In the genomic region with DNA sequence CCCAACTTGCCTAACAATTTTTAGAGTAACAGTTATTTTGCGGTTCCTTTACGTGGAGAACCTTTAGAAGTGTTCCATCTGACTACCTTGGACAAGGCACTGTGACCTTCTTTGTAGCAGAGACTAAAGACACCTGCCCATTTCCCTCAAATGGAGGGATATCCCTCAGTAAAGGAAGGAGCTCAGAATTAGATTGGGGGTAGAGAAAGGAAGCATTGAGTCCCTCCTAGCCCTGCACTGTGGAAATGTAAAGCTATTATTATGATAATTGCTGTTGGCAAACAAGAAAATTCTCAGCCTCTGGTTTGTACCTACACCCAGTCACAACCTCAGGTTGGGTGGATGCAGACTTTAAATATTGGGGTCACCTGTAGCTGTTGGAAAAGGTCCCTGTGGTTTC, we compare ENCODE assay signal across 11 cellular contexts.
DNase-seq lines count a peak whose midpoint lies in the region; ATAC-seq, FAIRE-seq and TF ChIP-seq lines count a peak whose summit lies in the region.
"Had no signal": no experiment of that assay in that cellular context is flagged by ENCODE, and none has a peak within 500 bp of the region (broad histone marks: within the 10 kb centered on the region; RNA-seq: fewer than 3 reads in every experiment).

No MANE protein-coding gene starts in this region.

- H3K9me3 ChIP-seq in HCT116 (ENCODE audit: control insufficient read depth in 1 of 2, insufficient read depth in 1 of 2, low read depth in 1 of 2, low read length in 2 of 2): no peaks in the 10 kb centered on the region
- no peaks in the 10 kb centered on the region for H3K9me3 ChIP-seq in kidney (ENCODE audit: control insufficient read depth in 1 of 2, low read length in 2 of 2)
- no peaks in the 10 kb centered on the region for H3K9me3 ChIP-seq in smooth muscle cell (replicated peaks; ENCODE audit: low read depth)

- CTCF ChIA-PET in HCT116 (lab: Charles Lee): interaction anchor here (1.2 to 2.8 kb wide), 6 partner anchors 10 to 407 kb away, joined by 3 to 13 read pairs (median 6); no protein-coding TSS in a partner anchor
- CTCF ChIA-PET in WTC11 (lab: Charles Lee): interaction anchor here (0.5 to 6.7 kb wide), 21 partner anchors 9 to 141 kb away, joined by 3 to 130 read pairs (median 10); partner anchors contain the start of gene MACF1

- H4K20me1 ChIP-seq in HCT116 (ENCODE audit: insufficient read depth): no peaks in the 10 kb centered on the region
- peaks cover 95% of the 10 kb centered on the region for H4K20me1 ChIP-seq in smooth muscle cell (ENCODE audit: low read depth)

- H3K9me2 ChIP-seq in HCT116 (ENCODE audit: insufficient read depth): no peaks in the 10 kb centered on the region

- H3K36me3 ChIP-seq in HCT116 (ENCODE audit: control insufficient read depth in 1 of 2, insufficient read depth in 2 of 2, low read length in 2 of 2) (no peaks in the 10 kb centered on the region), kidney (ENCODE audit: control insufficient read depth in 1 of 2, insufficient read depth in 2 of 2, low read length in 2 of 2) (no peaks in the 10 kb centered on the region), smooth muscle cell (ENCODE audit: low read depth) (no peaks in the 10 kb centered on the region)

- peaks cover 22% of the 10 kb centered on the region for H3K79me2 ChIP-seq in HCT116 (ENCODE audit: insufficient read depth, low read length)
- H3K79me2 ChIP-seq in smooth muscle cell (ENCODE audit: low read depth): peaks cover 84% of the 10 kb centered on the region

- TF ChIP-seq POLR2A in HCT116 (IDR thresholded peaks at IDR 0.05; ENCODE audit: borderline replicate concordance, extremely low read depth, insufficient read depth, insufficient read length) (no peak), GM12891 (IDR thresholded peaks at IDR 0.05; ENCODE audit: low read depth, low read length) (no peak)

- H3K9me3 Mint-ChIP-seq in WTC11: no peaks in the 10 kb centered on the region
- no peaks in the 10 kb centered on the region for H3K9me3 Mint-ChIP-seq in natural killer cell treated with Interleukin-12 subunit alpha and Interleukin-12 subunit beta and Interleukin-15 and Interleukin-18, amount 100 ng/mL, for 72 hours

- H3K27ac ChIP-seq in HCT116 (ENCODE audit: low read depth, low read length) (no peak overlapping the region), kidney (ENCODE audit: low read depth in 2 of 2, low read length in 2 of 2) (peak overlapping the region; percentile 91 to 95), smooth muscle cell (ENCODE audit: low read depth) (peak overlapping the region; percentile 54)

- H3K4me1 Mint-ChIP-seq in WTC11: peaks cover 70% of the 10 kb centered on the region
- H3K4me1 Mint-ChIP-seq in natural killer cell treated with Interleukin-12 subunit alpha and Interleukin-12 subunit beta and Interleukin-15 and Interleukin-18, amount 100 ng/mL, for 72 hours (ENCODE audit: low read depth in 2 of 2): peaks cover 0 to 14% of the 10 kb centered on the region in 2 donors

- H3K4me3 Mint-ChIP-seq in WTC11: peak overlapping the region; percentile 34
- no peak overlapping the region for H3K4me3 Mint-ChIP-seq in natural killer cell treated with Interleukin-12 subunit alpha and Interleukin-12 subunit beta and Interleukin-15 and Interleukin-18, amount 100 ng/mL, for 72 hours

- no peaks in the 10 kb centered on the region for H3K27me3 ChIP-seq in HCT116 (ENCODE audit: insufficient read depth, low read length)
- H3K27me3 ChIP-seq in smooth muscle cell (ENCODE audit: low read depth): no peaks in the 10 kb centered on the region

- RAD21 ChIA-PET in HCT116 (lab: Charles Lee; ENCODE audit: low non-redundant PET in 1 of 2, low total read pairs in 2 of 2, uncharacterized antibody in 2 of 2, unreplicated experiment in 2 of 2): no interaction called here

- no peaks in the 10 kb centered on the region for H3F3A ChIP-seq in smooth muscle cell (ENCODE audit: low read depth)

- no peak for TF ChIP-seq RAD21 in HCT116 (IDR thresholded peaks at IDR 0.05; ENCODE audit: low read depth)

- H3K4me3 ChIP-seq in HCT116 (replicated peaks in 1 of 2; ENCODE audit: low read depth in 1 of 2, low read length in 2 of 2) (no peak overlapping the region), kidney (ENCODE audit: low read length in 2 of 2) (peak overlapping the region in 1 of 2 donors; percentile 23), smooth muscle cell (no peak overlapping the region)

- H3K4me2 ChIP-seq in HCT116 (ENCODE audit: low read length): peak overlapping the region; percentile 45
- H3K4me2 ChIP-seq in smooth muscle cell: no peak overlapping the region

- intact Hi-C loops in HCT116 (cut with micrococcal nuclease): loop anchor here (5.0 kb wide), 1 partner anchor 50 kb away; no protein-coding TSS in a partner anchor
- intact Hi-C loops in kidney (cut with DNase I): no loop called here
- intact Hi-C loops in posterior cingulate gyrus (cut with DNase I): no loop called here

- no TSS peak for BruUV-seq in HCT116 (replicated peaks; lab: Mats Ljungman, UMichigan)

- WGBS in smooth muscle cell (ENCODE audit: low lambda C conversion rate): 71% methylated on average over 2 of the region's 2 CpGs

- TF ChIP-seq CTCF in HCT116 (IDR thresholded peaks at IDR 0.05 in 2 of 3, conservative IDR thresholded peaks at IDR 0.05 in 1 of 3; ENCODE audit: borderline replicate concordance in 1 of 3, insufficient read depth in 1 of 3, low read depth in 2 of 3, low read length in 2 of 3) (no peak), WTC11 (IDR thresholded peaks at IDR 0.05) (no peak), kidney (IDR thresholded peaks at IDR 0.05; ENCODE audit: borderline replicate concordance, extremely low read depth, insufficient read depth) (no peak), smooth muscle cell (IDR thresholded peaks at IDR 0.05; ENCODE audit: borderline replicate concordance, insufficient read depth, poor library complexity, severe bottlenecking) (no peak)

- H3K9ac ChIP-seq in HCT116 (ENCODE audit: low read length) (no peak overlapping the region), kidney (ENCODE audit: low read length in 2 of 2) (no peak overlapping the region), smooth muscle cell (ENCODE audit: low read depth) (no peak overlapping the region)

- peak overlapping the region; percentile 98 for H3K27ac Mint-ChIP-seq in WTC11
- no peak overlapping the region for H3K27ac Mint-ChIP-seq in natural killer cell treated with Interleukin-12 subunit alpha and Interleukin-12 subunit beta and Interleukin-15 and Interleukin-18, amount 100 ng/mL, for 72 hours

- no peak for ATAC-seq in HCT116
- peak; percentile 34 for ATAC-seq in WTC11
- no peak for ATAC-seq in natural killer cell treated with Interleukin-12 subunit alpha and Interleukin-12 subunit beta and Interleukin-15 and Interleukin-18, amount 100 ng/mL, for 72 hours

- no peaks in the 10 kb centered on the region for H3K27me3 Mint-ChIP-seq in WTC11 (ENCODE audit: low read depth)
- no peaks in the 10 kb centered on the region for H3K27me3 Mint-ChIP-seq in natural killer cell treated with Interleukin-12 subunit alpha and Interleukin-12 subunit beta and Interleukin-15 and Interleukin-18, amount 100 ng/mL, for 72 hours

- H3K36me3 Mint-ChIP-seq in WTC11: peaks cover 2% of the 10 kb centered on the region; the same call in 1 of the 2 replicates
- no peaks in the 10 kb centered on the region for H3K36me3 Mint-ChIP-seq in natural killer cell treated with Interleukin-12 subunit alpha and Interleukin-12 subunit beta and Interleukin-15 and Interleukin-18, amount 100 ng/mL, for 72 hours

- no peak for DNase-seq in HCT116 (ENCODE audit: low read depth, low spot score)
- DNase-seq in WTC11 (ENCODE audit: low spot score): no peak
- DNase-seq in kidney: no peak
- DNase-seq in smooth muscle cell (lab: John Stamatoyannopoulos, UW; ENCODE audit: unreplicated experiment): no peak
- no peak for DNase-seq in GM12891 (ENCODE audit: insufficient read length, low spot score)
- DNase-seq in posterior cingulate gyrus: no peak
- no peak for DNase-seq in natural killer cell treated with Interleukin-12 subunit alpha and Interleukin-12 subunit beta and Interleukin-15 and Interleukin-18, amount 100 ng/mL, for 72 hours (ENCODE audit: low spot score)
- DNase-seq: activated CD4-positive, alpha-beta T cell treated with anti-CD3 and anti-CD28 coated beads, Interleukin-2, amount 50 U/mL, for 48 hours; activated naive CD4-positive, alpha-beta T cell treated with anti-CD3 and anti-CD28 coated beads, Interleukin-2, amount 50 U/mL, for 16 hours; COR-L47; NCI-H1436 had no signal

- FAIRE-seq in kidney (lab: Jason Lieb, UNC) (no peak), GM12891 (lab: Jason Lieb, UNC) (no peak)

- H3K4me1 ChIP-seq in HCT116 (ENCODE audit: control insufficient read depth in 1 of 2, insufficient read depth in 2 of 2, low read length in 2 of 2): peaks cover 51 to 56% of the 10 kb centered on the region in 2 experiments
- H3K4me1 ChIP-seq in kidney (ENCODE audit: control insufficient read depth in 1 of 2, insufficient read depth in 1 of 2, low read depth in 1 of 2, low read length in 2 of 2): peaks cover 33 to 41% of the 10 kb centered on the region in 2 donors
- H3K4me1 ChIP-seq in smooth muscle cell (ENCODE audit: low read depth): peaks cover 51% of the 10 kb centered on the region

- H2AFZ ChIP-seq in HCT116 (ENCODE audit: low read depth, low read length, poor library complexity, severe bottlenecking): no peak overlapping the region
- no peak overlapping the region for H2AFZ ChIP-seq in smooth muscle cell (ENCODE audit: low read depth)

- POLR2A ChIA-PET in HCT116 (lab: Charles Lee) (interaction anchor here (1.7 to 1.8 kb wide), 2 partner anchors 10 to 60 kb away, joined by 5 to 6 read pairs; no protein-coding TSS in a partner anchor), WTC11 (lab: Charles Lee) (interaction anchor here (0.6 to 3.3 kb wide), 8 partner anchors 10 to 131 kb away, joined by 3 to 27 read pairs (median 4); no protein-coding TSS in a partner anchor)

TF ChIP-seq in HCT116, 20 proteins besides CTCF, POLR2A, EP300 and RAD21 (continues in another document):
- TF ChIP-seq ZNF274 (IDR thresholded peaks at IDR 0.05; ENCODE audit: low read depth, low read length) (no peak), TCF7L2 (IDR thresholded peaks at IDR 0.05; ENCODE audit: borderline replicate concordance, extremely low read depth, insufficient read depth, insufficient read length) (no peak)

TF ChIP-seq in WTC11, 78 proteins besides CTCF, POLR2A, EP300 and RAD21 (continues in another document):
- TF ChIP-seq ZBTB21 (CRISPR knock-in tag; IDR thresholded peaks at IDR 0.05; ENCODE audit: borderline replicate concordance): no peak

TF ChIP-seq in GM12891, 5 proteins besides CTCF, POLR2A, EP300 and RAD21:
- TF ChIP-seq POLR2AphosphoS5 (IDR thresholded peaks at IDR 0.05; ENCODE audit: low read depth, low read length) (no peak), PAX5 (IDR thresholded peaks at IDR 0.05; ENCODE audit: insufficient read depth, low read length, severe bottlenecking) (no peak), SPI1 (IDR thresholded peaks at IDR 0.05; ENCODE audit: low read depth, low read length) (no peak), POU2F2 (IDR thresholded peaks at IDR 0.05; ENCODE audit: low read depth, low read length) (no peak), TAF1 (IDR thresholded peaks at IDR 0.05; ENCODE audit: low read depth, low read length) (no peak)
